8 cellular contexts compared by ENCODE assay signal in genomic region chr2:9206991-9207640, GRCh38. TPM values are rescaled to one million over a fixed set of nuclear protein-coding genes. Genes with fewer than 3 reads are reported as not detected.
DNase-seq lines count a peak whose midpoint lies in the region; ATAC-seq and TF ChIP-seq lines count a peak whose summit lies in the region.

No MANE protein-coding gene starts in this region.

- H3K9me3 ChIP-seq in breast epithelium (no peaks in the 10 kb centered on the region), stomach (no peaks in the 10 kb centered on the region)

- WGBS in stomach, 5 donors = 0 to 1% (median 0%) methylated on average over 50 to 81 of the region's 84 CpGs

- peak overlapping the region; percentile 57 for H3K4me2 ChIP-seq in KMS-11

- H3K27ac ChIP-seq in KMS-11 (no peak overlapping the region), breast epithelium (peak overlapping the region; percentile 80 to 90), stomach (peak overlapping the region; percentile 90 to 95 (median 92))

- H3K4me1 ChIP-seq in KMS-11 (ENCODE audit: low read depth, poor library complexity, severe bottlenecking) (peaks cover 34% of the 10 kb centered on the region), breast epithelium (peaks cover 0 to 2% of the 10 kb centered on the region in 2 donors), stomach (peaks cover 26 to 60% (median 44%) of the 10 kb centered on the region in 4 donors)

- DNase-seq in ACHN (peak; percentile 25), breast epithelium (ENCODE audit: low spot score in 2 of 2) (no peak), left colon (peak; percentile 39 to 55), stomach (no peak), DMS153 treated with DMSO at 0.1 percent for 48 hours (lab: John Stamatoyannopoulos, UW; ENCODE audit: unreplicated experiment) (no peak)

- no peak for TF ChIP-seq EP300 in stomach (IDR thresholded peaks at IDR 0.05)

- H3K79me2 ChIP-seq in KMS-11 (ENCODE audit: insufficient read depth, low read depth) = no peaks in the 10 kb centered on the region

- H3K27me3 ChIP-seq in KMS-11 (ENCODE audit: insufficient read depth, low read depth) (no peaks in the 10 kb centered on the region), breast epithelium (no peaks in the 10 kb centered on the region), stomach (peaks cover 0 to 12% (median 0%) of the 10 kb centered on the region in 3 donors)

- in situ Hi-C loops in ACHN (cut with HindIII; ENCODE audit: low pct_ligation_motif_present, low pct_unique_long_range_greater_than_20kb, low sequenced_read_pairs) = no loop called here

- TF ChIP-seq CTCF in KMS-11 (conservative IDR thresholded peaks at IDR 0.05; ENCODE audit: low read depth, low read length) (no peak), breast epithelium (IDR thresholded peaks at IDR 0.05) (no peak), stomach (IDR thresholded peaks at IDR 0.05) (no peak)

- intact Hi-C loops in breast epithelium (cut with DNase I; ENCODE audit: low total_unique reads) (loop anchor here (10.0 kb wide), 1 partner anchor 108 kb away; no protein-coding TSS in a partner anchor), left colon (cut with DNase I, micrococcal nuclease) (loop anchor here in 1 of 2 donors (5.0 to 10.0 kb wide), 2 partner anchors 62 to 130 kb away; no protein-coding TSS in a partner anchor), stomach (cut with DNase I; ENCODE audit: low total_unique reads) (no loop called here)

- H3K36me3 ChIP-seq in KMS-11 (ENCODE audit: insufficient read depth) (no peaks in the 10 kb centered on the region), breast epithelium (no peaks in the 10 kb centered on the region), stomach (no peaks in the 10 kb centered on the region)

- H3K9ac ChIP-seq in KMS-11 = no peak overlapping the region

- H3K4me3 ChIP-seq in KMS-11 (IDR thresholded peaks at IDR 0.05; ENCODE audit: insufficient read depth, low read depth, low read length) (no peak overlapping the region), breast epithelium (peak overlapping the region; percentile 78 to 90 (median 87)), stomach (peak overlapping the region; percentile 59 to 81 (median 71))

- no peaks in the 10 kb centered on the region for H4K20me1 ChIP-seq in KMS-11 (ENCODE audit: insufficient read depth)

- peak overlapping the region; percentile 47; the same call in 1 of the 2 replicates for H2AFZ ChIP-seq in KMS-11 (ENCODE audit: low read depth)

- ATAC-seq in GM18511 (IDR thresholded peaks at IDR 0.05; ENCODE audit: unreplicated experiment) = peak; percentile 19
- peak; percentile 21 for ATAC-seq in left colon
- no peak for ATAC-seq in GM18519 (IDR thresholded peaks at IDR 0.05; ENCODE audit: low FRiP score, unreplicated experiment)

- TF ChIP-seq POLR2A in breast epithelium (IDR thresholded peaks at IDR 0.05) = no peak
- TF ChIP-seq POLR2A in stomach (IDR thresholded peaks at IDR 0.05) = no peak

RNA-seq across cellular contexts. Expression of gene ASAP2, which starts 0.5 kb away (rescaled TPM):
- total RNA-seq in breast epithelium (10 to 100 TPM; 14.5 to 24.2 (median 21.0) TPM), left colon (10 to 100 TPM; 63.8 to 71.0 TPM), stomach (10 to 100 TPM; 32.1 to 55.4 (median 37.1) TPM)
- polyA plus RNA-seq in stomach = 10 to 100 TPM in 1 of 3 donors, 1 to 10 TPM in 2; 9.7 to 25.1 (median 9.8) TPM

Comparison
In these comparisons a context has a peak if more than half of its experiments do, and no peak if none do; other contexts are left out.
1. DNase-seq: peak in ACHN (single experiment) and left colon (2 of 2); none in breast epithelium (0 of 2), stomach (single experiment) and DMS153 treated with DMSO at 0.1 percent for 48 hours (single experiment).